8 cellular contexts compared by ENCODE assay signal in the genomic region with DNA sequence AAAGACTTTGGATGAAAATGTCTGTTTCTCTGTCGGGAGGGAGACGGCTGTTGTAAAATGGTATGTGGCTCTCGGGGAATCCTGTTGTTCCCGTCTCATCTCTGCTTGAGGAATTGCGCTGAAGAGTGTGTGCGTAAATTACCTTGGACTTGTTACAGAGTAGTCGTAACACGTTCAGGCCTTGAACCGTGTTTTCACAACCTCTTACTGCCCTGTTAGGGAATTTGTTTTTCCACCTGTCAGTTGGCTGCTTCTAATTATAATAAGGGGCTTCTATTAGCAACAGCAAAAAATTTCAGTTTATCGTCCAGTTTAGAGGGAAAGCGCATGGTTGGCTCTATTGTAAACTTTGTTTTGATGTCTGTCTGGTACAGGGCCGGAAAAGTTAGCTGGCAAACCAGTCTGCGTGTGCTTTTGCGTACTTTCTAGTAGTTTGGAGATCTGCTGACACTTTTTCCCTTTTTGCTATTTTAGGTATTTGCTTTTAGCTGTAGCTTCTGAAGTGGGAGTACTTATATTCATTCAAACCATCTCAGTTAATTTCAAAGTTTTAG. TPM values are rescaled to one million over a fixed set of nuclear protein-coding genes. Genes with fewer than 3 reads are reported as not detected.
A peak's percentile ranks its signal among the peaks of the same experiment; 100 is the strongest.
DNase-seq lines count a peak whose midpoint lies in the region; ATAC-seq and TF ChIP-seq lines count a peak whose summit lies in the region.

No MANE protein-coding gene starts in this region.

- H3K9me3 Mint-ChIP-seq in activated naive CD4-positive, alpha-beta T cell treated with anti-CD3 and anti-CD28 coated beads for 36 hours: peaks cover 2% of the 10 kb centered on the region
- H3K9me3 Mint-ChIP-seq in T-helper 1 cell treated with Interleukin-12 subunit alpha and Interleukin-12 subunit beta and Interleukin-4 antibody, amounts not matched to agents 30 μg/mL and 1 μg/mL, for 36 hours: peaks cover 5% of the 10 kb centered on the region
- no peaks in the 10 kb centered on the region for H3K9me3 Mint-ChIP-seq in nephron progenitor cell

- H3K9me3 ChIP-seq in esophagus muscularis mucosa: no peaks in the 10 kb centered on the region

- H3K27ac Mint-ChIP-seq in activated naive CD4-positive, alpha-beta T cell treated with anti-CD3 and anti-CD28 coated beads for 36 hours: peak overlapping the region; percentile 93
- H3K27ac Mint-ChIP-seq in T-helper 1 cell treated with Interleukin-12 subunit alpha and Interleukin-12 subunit beta and Interleukin-4 antibody, amounts not matched to agents 30 μg/mL and 1 μg/mL, for 36 hours: peak overlapping the region; percentile 99
- peak overlapping the region; percentile 99 for H3K27ac Mint-ChIP-seq in nephron progenitor cell

- intact Hi-C loops in activated naive CD4-positive, alpha-beta T cell treated with anti-CD3 and anti-CD28 coated beads for 36 hours (cut with micrococcal nuclease): loop anchor here (1.0 to 5.0 kb wide), 10 partner anchors 97 to 1659 kb away; a partner anchor contains a TSS
- intact Hi-C loops in esophagus muscularis mucosa (cut with DNase I): loop anchor here (5.0 kb wide), 1 partner anchor 74 kb away; no protein-coding TSS in a partner anchor

- H3K4me3 ChIP-seq in esophagus muscularis mucosa: peak overlapping the region; percentile 81 to 99 (median 90)

- H3K4me1 Mint-ChIP-seq in activated naive CD4-positive, alpha-beta T cell treated with anti-CD3 and anti-CD28 coated beads for 36 hours (ENCODE audit: low read depth): peaks cover 42% of the 10 kb centered on the region
- H3K4me1 Mint-ChIP-seq in T-helper 1 cell treated with Interleukin-12 subunit alpha and Interleukin-12 subunit beta and Interleukin-4 antibody, amounts not matched to agents 30 μg/mL and 1 μg/mL, for 36 hours (ENCODE audit: low read depth): peaks cover 33% of the 10 kb centered on the region
- H3K4me1 Mint-ChIP-seq in nephron progenitor cell: peaks cover 46% of the 10 kb centered on the region

- H3K27ac ChIP-seq in esophagus muscularis mucosa (replicated peaks in 1 of 4): peak overlapping the region; percentile 96 to 100 (median 100)

- TF ChIP-seq CTCF in esophagus muscularis mucosa (IDR thresholded peaks at IDR 0.05) (no peak), nephron progenitor cell (IDR thresholded peaks at IDR 0.05) (no peak)

- no peaks in the 10 kb centered on the region for H3K27me3 ChIP-seq in esophagus muscularis mucosa

- peak; percentile 15 for DNase-seq in activated naive CD4-positive, alpha-beta T cell treated with anti-CD3 and anti-CD28 coated beads for 36 hours
- no peak for DNase-seq in activated naive CD4-positive, alpha-beta T cell (lab: John Stamatoyannopoulos, UW)
- no peak for DNase-seq in esophagus muscularis mucosa (ENCODE audit: extremely low spot score)
- DNase-seq in nephron progenitor cell: no peak
- DNase-seq in HuH-7.5 (ENCODE audit: low spot score): no peak
- DNase-seq in ecto neural progenitor cell (ENCODE audit: low spot score): no peak

- CTCF ChIA-PET in activated naive CD4-positive, alpha-beta T cell treated with anti-CD3 and anti-CD28 coated beads for 36 hours (lab: Charles Lee): interaction anchor here (1.4 kb wide), 1 partner anchor 28 kb away, joined by 7 read pairs; no protein-coding TSS in a partner anchor

- peak overlapping the region; percentile 91 for H3K4me3 Mint-ChIP-seq in activated naive CD4-positive, alpha-beta T cell treated with anti-CD3 and anti-CD28 coated beads for 36 hours
- H3K4me3 Mint-ChIP-seq in T-helper 1 cell treated with Interleukin-12 subunit alpha and Interleukin-12 subunit beta and Interleukin-4 antibody, amounts not matched to agents 30 μg/mL and 1 μg/mL, for 36 hours: peak overlapping the region; percentile 90
- peak overlapping the region; percentile 96 for H3K4me3 Mint-ChIP-seq in nephron progenitor cell

- H3K36me3 Mint-ChIP-seq in activated naive CD4-positive, alpha-beta T cell treated with anti-CD3 and anti-CD28 coated beads for 36 hours (ENCODE audit: low read depth): peaks cover 5% of the 10 kb centered on the region
- peaks cover 14% of the 10 kb centered on the region for H3K36me3 Mint-ChIP-seq in T-helper 1 cell treated with Interleukin-12 subunit alpha and Interleukin-12 subunit beta and Interleukin-4 antibody, amounts not matched to agents 30 μg/mL and 1 μg/mL, for 36 hours (ENCODE audit: low read depth)
- no peaks in the 10 kb centered on the region for H3K36me3 Mint-ChIP-seq in nephron progenitor cell (ENCODE audit: low read depth)

- no peaks in the 10 kb centered on the region for H3K27me3 Mint-ChIP-seq in activated naive CD4-positive, alpha-beta T cell treated with anti-CD3 and anti-CD28 coated beads for 36 hours (ENCODE audit: low read depth)
- no peaks in the 10 kb centered on the region for H3K27me3 Mint-ChIP-seq in T-helper 1 cell treated with Interleukin-12 subunit alpha and Interleukin-12 subunit beta and Interleukin-4 antibody, amounts not matched to agents 30 μg/mL and 1 μg/mL, for 36 hours (ENCODE audit: low read depth)
- H3K27me3 Mint-ChIP-seq in nephron progenitor cell (ENCODE audit: low read depth, poor library complexity): peaks cover 7% of the 10 kb centered on the region

- TF ChIP-seq EP300 in esophagus muscularis mucosa (IDR thresholded peaks at IDR 0.05): no peak

- under 1% methylated on average over 14 of the region's 14 CpGs for WGBS in esophagus muscularis mucosa

- H3K4me1 ChIP-seq in esophagus muscularis mucosa: peaks cover 35 to 53% (median 52%) of the 10 kb centered on the region in 4 donors

- ATAC-seq in HG03469 (IDR thresholded peaks at IDR 0.05; ENCODE audit: unreplicated experiment): peak; percentile 7

- H3K36me3 ChIP-seq in esophagus muscularis mucosa: no peaks in the 10 kb centered on the region

- no peak for TF ChIP-seq POLR2A in esophagus muscularis mucosa (IDR thresholded peaks at IDR 0.05; ENCODE audit: low read depth)

RNA-seq across cellular contexts. Expression of a gene that starts 1.5 kb away (rescaled TPM):
- 10 to 100 TPM; 23.9 to 24.0 TPM for total RNA-seq in activated naive CD4-positive, alpha-beta T cell treated with anti-CD3 and anti-CD28 coated beads for 36 hours
- total RNA-seq in esophagus muscularis mucosa: 100 to 1,000 TPM; 244 to 362 (median 344) TPM

Comparison
In these comparisons a context has a peak if more than half of its experiments do, and no peak if none do; other contexts are left out.
1. RNA of a gene that starts 1.5 kb away (total RNA-seq): 244 to 362 TPM in esophagus muscularis mucosa; 23.9 to 24.0 TPM in activated naive CD4-positive, alpha-beta T cell treated with anti-CD3 and anti-CD28 coated beads for 36 hours; every median in the first group is over 4 times any median in the second.
2. Peak in every context shown above with its lines, with median percentiles within 50 percentile points of each other: H3K27ac Mint-ChIP-seq and H3K4me3 Mint-ChIP-seq.